8 cellular contexts compared by ENCODE assay signal in genomic region chr7:159269745-159270144, GRCh38.
"Had no signal": no experiment of that assay in that cellular context is flagged by ENCODE, and none has a peak within 500 bp of the region (broad histone marks: within the 10 kb centered on the region; RNA-seq: fewer than 3 reads in every experiment).

No MANE protein-coding gene starts in this region.

- H3K9ac ChIP-seq: GM23248, KMS-11 had no signal

- DNase-seq: GM23248, GOT3, H7, IMR-90, KBM-7 had no signal

- H3K27ac ChIP-seq: GM23248, KMS-11 had no signal

- ATAC-seq: HCT116 had no signal

- H3K36me3 ChIP-seq: HAP-1 had no signal

- H3K4me3 ChIP-seq: GM23248, HAP-1 had no signal

- H3K4me1 ChIP-seq: HAP-1 had no signal
